ENCODE assay signal across 12 cellular contexts in genomic region chr1:24216254-24216653, GRCh38. TPM values are rescaled to one million over a fixed set of nuclear protein-coding genes. Genes with fewer than 3 reads are reported as not detected.
A peak's percentile ranks its signal among the peaks of the same experiment; 100 is the strongest.
DNase-seq lines count a peak whose midpoint lies in the region; ATAC-seq and TF ChIP-seq lines count a peak whose summit lies in the region.
"Had no signal": no experiment of that assay in that cellular context is flagged by ENCODE, and none has a peak within 500 bp of the region (broad histone marks: within the 10 kb centered on the region; RNA-seq: fewer than 3 reads in every experiment).

No MANE protein-coding gene starts in this region.

- H3K27ac ChIP-seq in GM23338 (ENCODE audit: low read depth): no peak overlapping the region
- H3K27ac ChIP-seq: brain microvascular endothelial cell had no signal

- H3K9me2 ChIP-seq in GM23338 (ENCODE audit: insufficient read depth): no peaks in the 10 kb centered on the region

- peak; percentile 83 for ATAC-seq in GM23338
- ATAC-seq: natural killer cell had no signal

- CTCF ChIA-PET in MCF 10A (lab: Yijun Ruan, JAX): interaction anchor here (1.0 to 2.2 kb wide), 5 partner anchors 14 to 174 kb away, joined by 3 to 6 read pairs (median 4); no protein-coding TSS in a partner anchor

- H3K36me3 Mint-ChIP-seq in GM23338 (ENCODE audit: low read depth) (no peaks in the 10 kb centered on the region), MCF 10A (ENCODE audit: insufficient read depth, unreplicated experiment) (no peaks in the 10 kb centered on the region)
- H3K36me3 Mint-ChIP-seq: natural killer cell had no signal

- H3F3A ChIP-seq in GM23338 (replicated peaks; ENCODE audit: low read depth): no peaks in the 10 kb centered on the region

- POLR2A ChIA-PET in MCF 10A (lab: Yijun Ruan, JAX): interaction anchor here (1.0 to 1.8 kb wide), 3 partner anchors 21 to 74 kb away, joined by 4 to 5 read pairs (median 5); no protein-coding TSS in a partner anchor

- no peak overlapping the region for H3K4me3 ChIP-seq in GM23338

- H3K27me3 Mint-ChIP-seq in GM23338 (ENCODE audit: insufficient read depth, low read depth, poor library complexity) (peaks cover 8% of the 10 kb centered on the region), MCF 10A (ENCODE audit: insufficient read depth, unreplicated experiment) (peaks cover 23% of the 10 kb centered on the region)

- no peaks in the 10 kb centered on the region for H4K20me1 ChIP-seq in GM23338 (replicated peaks; ENCODE audit: insufficient read depth)

- no peak overlapping the region for H3K27ac Mint-ChIP-seq in GM23338
- peak overlapping the region; percentile 21 for H3K27ac Mint-ChIP-seq in MCF 10A (ENCODE audit: low read depth, unreplicated experiment)
- H3K27ac Mint-ChIP-seq: natural killer cell had no signal

- peaks cover 9% of the 10 kb centered on the region for H3K4me1 Mint-ChIP-seq in GM23338
- peaks cover 15% of the 10 kb centered on the region for H3K4me1 Mint-ChIP-seq in MCF 10A (ENCODE audit: insufficient read depth, unreplicated experiment)

- no peaks in the 10 kb centered on the region for H3K36me3 ChIP-seq in GM23338 (ENCODE audit: insufficient read depth)
- H3K36me3 ChIP-seq: brain microvascular endothelial cell had no signal

- H3K4me3 Mint-ChIP-seq in GM23338 (no peak overlapping the region), MCF 10A (ENCODE audit: unreplicated experiment) (no peak overlapping the region)
- H3K4me3 Mint-ChIP-seq: natural killer cell had no signal

- no peaks in the 10 kb centered on the region for H3K4me1 ChIP-seq in GM23338 (ENCODE audit: insufficient read depth)

- peak overlapping the region; percentile 63; the same call in 1 of the 2 replicates for H2AFZ ChIP-seq in GM23338

- TF ChIP-seq CTCF in GM23338 (conservative IDR thresholded peaks at IDR 0.05; ENCODE audit: low read depth in 2 of 2) (no peak), MCF 10A (IDR thresholded peaks at IDR 0.05; ENCODE audit: unreplicated experiment) (no peak)

- H3K79me2 ChIP-seq in GM23338 (replicated peaks; ENCODE audit: insufficient read depth): no peaks in the 10 kb centered on the region

- H3K9me3 Mint-ChIP-seq in GM23338: peaks cover 6% of the 10 kb centered on the region
- H3K9me3 Mint-ChIP-seq in MCF 10A (ENCODE audit: unreplicated experiment): no peaks in the 10 kb centered on the region

- intact Hi-C loops in MCF 10A (cut with micrococcal nuclease): no loop called here

- peak; percentile 23 for DNase-seq in GM23338 (ENCODE audit: low spot score)
- peak; percentile 53 for DNase-seq in NCI-H2227 treated with DMSO at 0.1 percent for 48 hours (lab: John Stamatoyannopoulos, UW)
- DNase-seq in MCF 10A (ENCODE audit: unreplicated experiment): peak; percentile 78
- DNase-seq in retina: peak; percentile 44
- DNase-seq in T-helper 2 cell: no peak
- no peak for DNase-seq in DMS153 (lab: John Stamatoyannopoulos, UW)
- no peak for DNase-seq in Ammon's horn (ENCODE audit: low spot score)
- DNase-seq in stimulated activated CD4-positive, alpha-beta T cell treated with anti-CD3 and anti-CD28 coated beads, Interleukin-12 subunit alpha, Interleukin-12 subunit beta, amount 100 ng/mL, for 4 hours: no peak
- DNase-seq: activated T-cell treated with anti-CD3 and anti-CD28 coated beads for 4 hours, brain microvascular endothelial cell, natural killer cell, RPMI8226 had no signal

- no peak overlapping the region for H3K4me2 ChIP-seq in GM23338

- H3K27me3 ChIP-seq in GM23338 (ENCODE audit: insufficient read depth): no peaks in the 10 kb centered on the region

- no TSS peak for BruUV-seq in MCF 10A (replicated peaks; lab: Mats Ljungman, UMichigan)

TF ChIP-seq in GM23338, 12 proteins besides CTCF, POLR2A, EP300 and RAD21:
- TF ChIP-seq CREB1 (CRISPR knock-in tag; IDR thresholded peaks at IDR 0.05; ENCODE audit: low read depth) (no peak), STAT1 (IDR thresholded peaks at IDR 0.05; ENCODE audit: unreplicated experiment) (no peak), EZH2 (IDR thresholded peaks at IDR 0.05; ENCODE audit: low read depth, unreplicated experiment) (no peak), ZNF462 (CRISPR knock-in tag; IDR thresholded peaks at IDR 0.05) (no peak), ZNF114 (CRISPR knock-in tag; IDR thresholded peaks at IDR 0.05) (no peak), ETS1 (IDR thresholded peaks at IDR 0.05) (no peak)
TF ChIP-seq in GM23338: peak in this region for 0.

RNA-seq across cellular contexts. Expression of gene IFNLR1, which starts 29.2 kb away (rescaled TPM):
- total RNA-seq in GM23338 (2014; rRNA removed; shearing (Covaris generic)): 4.2 and 4.3 TPM in 2 replicates
- 6.2 and 8.9 TPM in 2 replicates for polyA plus RNA-seq in GM23338 (2016; fragmentation: Nextera tagmentation; extraction: Ambion mirVana)
- total RNA-seq in MCF 10A (2022): 0.12 and 0.19 TPM in 2 replicates

Comparison
In these comparisons a context has a peak if more than half of its experiments do, and no peak if none do; other contexts are left out.
1. DNase-seq: peak in GM23338 (single experiment), NCI-H2227 treated with DMSO at 0.1 percent for 48 hours (single experiment), MCF 10A (single experiment) and retina (single experiment); none in T-helper 2 cell (0 of 5), DMS153 (single experiment), Ammon's horn (single experiment) and stimulated activated CD4-positive, alpha-beta T cell treated with anti-CD3 and anti-CD28 coated beads, Interleukin-12 subunit alpha, Interleukin-12 subunit beta, amount 100 ng/mL, for 4 hours (single experiment).